Comparison of ENCODE assay signal across 8 cellular contexts in the genomic region with DNA sequence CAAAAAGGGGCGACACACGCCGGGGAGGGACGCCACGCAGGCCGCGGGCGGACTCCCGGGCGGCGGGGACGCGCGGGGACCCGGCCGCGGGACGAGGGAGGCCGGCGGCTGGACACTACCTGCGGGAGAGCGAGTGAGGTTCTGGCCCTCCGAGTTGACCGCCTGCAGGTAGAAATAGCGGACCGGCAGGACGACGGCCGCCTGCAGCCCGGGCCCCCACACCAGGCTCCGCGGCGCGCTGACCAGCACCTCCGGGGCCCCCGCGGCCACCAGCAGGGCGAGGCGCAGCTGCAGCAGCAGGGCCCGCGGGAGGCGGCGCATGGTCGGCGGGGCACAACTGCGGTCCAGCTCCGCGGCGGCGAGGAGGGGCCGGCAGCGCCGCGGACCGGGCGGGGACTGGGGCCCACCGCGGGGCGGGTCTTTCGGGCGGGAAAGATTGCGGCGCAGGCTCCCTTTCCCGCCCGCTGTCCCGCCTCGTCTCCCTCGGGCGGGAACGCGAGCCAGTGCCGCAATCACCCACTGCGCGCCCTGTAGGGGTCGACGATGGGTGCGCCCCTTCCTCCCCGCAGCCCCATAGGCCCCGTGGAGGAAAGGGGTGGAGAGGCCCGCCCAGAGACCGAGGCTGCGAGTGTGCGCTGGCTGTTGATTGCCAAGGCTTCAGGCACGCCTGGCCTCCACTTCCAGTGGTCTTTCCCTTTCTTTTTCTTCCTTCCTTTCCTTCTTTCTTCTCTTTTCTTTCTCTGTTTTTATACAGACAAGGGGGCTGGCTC. TPM values are rescaled to one million over a fixed set of nuclear protein-coding genes. Genes with fewer than 3 reads are reported as not detected.
DNase-seq lines count a peak whose midpoint lies in the region; ATAC-seq and TF ChIP-seq lines count a peak whose summit lies in the region.

A gene with protein sequence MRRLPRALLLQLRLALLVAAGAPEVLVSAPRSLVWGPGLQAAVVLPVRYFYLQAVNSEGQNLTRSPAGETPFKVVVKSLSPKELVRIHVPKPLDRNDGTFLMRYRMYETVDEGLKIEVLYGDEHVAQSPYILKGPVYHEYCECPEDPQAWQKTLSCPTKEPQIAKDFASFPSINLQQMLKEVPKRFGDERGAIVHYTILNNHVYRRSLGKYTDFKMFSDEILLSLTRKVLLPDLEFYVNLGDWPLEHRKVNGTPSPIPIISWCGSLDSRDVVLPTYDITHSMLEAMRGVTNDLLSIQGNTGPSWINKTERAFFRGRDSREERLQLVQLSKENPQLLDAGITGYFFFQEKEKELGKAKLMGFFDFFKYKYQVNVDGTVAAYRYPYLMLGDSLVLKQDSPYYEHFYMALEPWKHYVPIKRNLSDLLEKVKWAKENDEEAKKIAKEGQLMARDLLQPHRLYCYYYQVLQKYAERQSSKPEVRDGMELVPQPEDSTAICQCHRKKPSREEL (minus strand): TSS at position 339 of the 770 bp plus-strand sequence. CDS start 18 bp downstream, at position 321.

- no CpG with 5 or more reads among the region's 84 CpGs for WGBS in H9 (ENCODE audit: extremely low coverage, insufficient read length, low lambda C conversion rate)
- under 1% methylated on average over 84 of the region's 84 CpGs for WGBS in right cardiac atrium

- H4K91ac ChIP-seq in H9 (ENCODE audit: insufficient read length, low read depth, low read length), result no peak within 1 kb of the TSS

- H3K79me1 ChIP-seq in H9 (ENCODE audit: insufficient read depth, low read depth, low read length, poor library complexity, severe bottlenecking), result no peaks in the 10 kb centered on the region

- no peaks in the 10 kb centered on the region for H3K79me2 ChIP-seq in H9 (ENCODE audit: insufficient read depth, low read length)

- H3K56ac ChIP-seq in H9 (ENCODE audit: insufficient read length, low read depth, low read length), result no peak within 1 kb of the TSS

- peak within 1 kb of the TSS; percentile 59 for H3K9ac ChIP-seq in H9 (ENCODE audit: extremely low read depth, insufficient read length, low read length)

- no peak within 1 kb of the TSS for H3K27ac ChIP-seq in H9 (ENCODE audit: insufficient read length, low read depth, low read length)
- H3K27ac ChIP-seq in right cardiac atrium (ENCODE audit: low read length), result peak within 1 kb of the TSS; percentile 93

- no peak within 1 kb of the TSS for H3K23ac ChIP-seq in H9 (ENCODE audit: insufficient read length, low read depth, low read length)

- peak within 1 kb of the TSS; percentile 81 for H3K18ac ChIP-seq in H9 (ENCODE audit: insufficient read length, low read depth, low read length)

- H3K4me3 ChIP-seq in astrocyte of the cerebellum (ENCODE audit: low read depth, low read length), result peak within 1 kb of the TSS; percentile 53
- peak within 1 kb of the TSS; percentile 88 for H3K4me3 ChIP-seq in right cardiac atrium (ENCODE audit: low read length)

- 0 out of 2 replicates have a peak within 1 kb of the TSS, but pooled peaks have one; percentile 83 for H2BK15ac ChIP-seq in H9 (ENCODE audit: low read depth, low read length)

- TF ChIP-seq CTCF in H9 (conservative IDR thresholded peaks at IDR 0.05), result no peak
- TF ChIP-seq CTCF in astrocyte of the cerebellum (IDR thresholded peaks at IDR 0.05; ENCODE audit: low read depth, low read length, missing control alignments), result peak; percentile 1

- peak within 1 kb of the TSS; percentile 91 for H3K14ac ChIP-seq in H9 (ENCODE audit: insufficient read depth, low read length)

- peaks cover 11 to 16% of the 10 kb centered on the region in 2 experiments for H3K4me1 Mint-ChIP-seq in H9
- H3K4me1 Mint-ChIP-seq in T-helper 2 cell treated with Interferon-gamma antibody and Interleukin-4, amounts not matched to agents 5 μg/mL and 100 μg/mL, for 36 hours (ENCODE audit: low read depth), result peaks cover 14% of the 10 kb centered on the region

- H3K4ac ChIP-seq in H9 (ENCODE audit: low read depth, low read length), result no peak within 1 kb of the TSS

- H3K9me3 Mint-ChIP-seq in H9, result no peaks in the 10 kb centered on the region; a peak in 1 of 5 replicates
- no peaks in the 10 kb centered on the region for H3K9me3 Mint-ChIP-seq in T-helper 2 cell treated with Interferon-gamma antibody and Interleukin-4, amounts not matched to agents 5 μg/mL and 100 μg/mL, for 36 hours

- H2BK20ac ChIP-seq in H9 (ENCODE audit: low read depth, low read length, poor library complexity, severe bottlenecking), result no peak within 1 kb of the TSS

- H2AK5ac ChIP-seq in H9 (ENCODE audit: insufficient read length, low read length), result no peak within 1 kb of the TSS

- peak; percentile 85 to 91 for ATAC-seq in right cardiac atrium

- H2BK12ac ChIP-seq in H9 (ENCODE audit: insufficient read length, low read depth, low read length), result no peak within 1 kb of the TSS

- no peak within 1 kb of the TSS for H2BK5ac ChIP-seq in H9 (ENCODE audit: insufficient read length, low read length)

- H3K27ac Mint-ChIP-seq in H9, result peak within 1 kb of the TSS; percentile 87 to 99 (median 97)
- peak within 1 kb of the TSS; percentile 97 for H3K27ac Mint-ChIP-seq in T-helper 2 cell treated with Interferon-gamma antibody and Interleukin-4, amounts not matched to agents 5 μg/mL and 100 μg/mL, for 36 hours

- H3K23me2 ChIP-seq in H9 (ENCODE audit: insufficient read length, low read depth, low read length, poor library complexity, severe bottlenecking), result peaks cover 14% of the 10 kb centered on the region

- H4K20me1 ChIP-seq in H9 (ENCODE audit: control insufficient read depth, insufficient read depth, insufficient read length), result no peaks in the 10 kb centered on the region

- H3K4me1 ChIP-seq in H9 (ENCODE audit: insufficient read depth, low read length) (no peaks in the 10 kb centered on the region; the same call in none of the 2 replicates), right cardiac atrium (ENCODE audit: control insufficient read depth, insufficient read depth, low read length) (peaks cover 3% of the 10 kb centered on the region)

- H3K27me3 Mint-ChIP-seq in H9 (ENCODE audit: low read depth), result peaks cover 8% of the 10 kb centered on the region
- H3K27me3 Mint-ChIP-seq in T-helper 2 cell treated with Interferon-gamma antibody and Interleukin-4, amounts not matched to agents 5 μg/mL and 100 μg/mL, for 36 hours (ENCODE audit: low read depth), result peaks cover 3% of the 10 kb centered on the region

- in situ Hi-C loops in astrocyte of the cerebellum (cut with HindIII; ENCODE audit: low sequenced_read_pairs), result no loop called here

- intact Hi-C loops in right cardiac atrium (cut with DNase I), result loop anchor here in 1 of 4 donors (10.0 kb wide), 1 partner anchor 147 kb away; no protein-coding TSS in a partner anchor

- H3K9me3 ChIP-seq in H9 (ENCODE audit: control insufficient read depth, low read depth, low read length) (no peaks in the 10 kb centered on the region), right cardiac atrium (ENCODE audit: control insufficient read depth, low read length) (no peaks in the 10 kb centered on the region)

- H3K36me3 Mint-ChIP-seq in H9 (ENCODE audit: insufficient read depth in 1 of 3, low read depth in 3 of 3), result no peaks in the 10 kb centered on the region
- peaks cover 1% of the 10 kb centered on the region for H3K36me3 Mint-ChIP-seq in T-helper 2 cell treated with Interferon-gamma antibody and Interleukin-4, amounts not matched to agents 5 μg/mL and 100 μg/mL, for 36 hours (ENCODE audit: low read depth)

- no peak within 1 kb of the TSS for H3T11ph ChIP-seq in H9 (ENCODE audit: low read length)

- no peaks in the 10 kb centered on the region for H3K27me3 ChIP-seq in H9 (ENCODE audit: insufficient read depth, low read length)
- no peaks in the 10 kb centered on the region for H3K27me3 ChIP-seq in right cardiac atrium (ENCODE audit: control insufficient read depth, insufficient read depth)

- no peak within 1 kb of the TSS for H2BK120ac ChIP-seq in H9 (ENCODE audit: low read depth, low read length, poor library complexity, severe bottlenecking)

- H4K8ac ChIP-seq in H9 (replicated peaks; ENCODE audit: insufficient read length, low read depth, low read length), result no peak within 1 kb of the TSS

- no peak within 1 kb of the TSS for H2AFZ ChIP-seq in H9 (ENCODE audit: low read length)

- no peak within 1 kb of the TSS for H4K5ac ChIP-seq in H9 (ENCODE audit: insufficient read length, low read depth, low read length)

- peak within 1 kb of the TSS; percentile 93 to 97 for H3K4me3 Mint-ChIP-seq in H9
- peak within 1 kb of the TSS; percentile 93 for H3K4me3 Mint-ChIP-seq in T-helper 2 cell treated with Interferon-gamma antibody and Interleukin-4, amounts not matched to agents 5 μg/mL and 100 μg/mL, for 36 hours

- H3K4me2 ChIP-seq in H9 (ENCODE audit: insufficient read depth, insufficient read length, low read length), result peak within 1 kb of the TSS; percentile 87

- DNase-seq in GM03348 (ENCODE audit: low spot score), result peak; percentile 85
- peak; percentile 56 for DNase-seq in H9
- peak; percentile 55 for DNase-seq in MV-4-11 (lab: John Stamatoyannopoulos, UW)
- DNase-seq in T-helper 2 cell treated with Interferon-gamma antibody and Interleukin-4, amounts not matched to agents 5 μg/mL and 100 μg/mL, for 36 hours (ENCODE audit: low spot score), result peak; percentile 38
- DNase-seq in astrocyte of the cerebellum (ENCODE audit: low read depth), result no peak
- DNase-seq in right cardiac atrium, result peak; percentile 73 to 88 (median 88)
- peak; percentile 27 for DNase-seq in putamen (ENCODE audit: low spot score)
- DNase-seq in NCI-H187 treated with DMSO at 0.1 percent for 48 hours (lab: John Stamatoyannopoulos, UW), result no peak

RNA-seq across cellular contexts. Expression of the gene that starts here (rescaled TPM):
- total RNA-seq in H9 (2021) (13.1 and 13.4 TPM in 2 replicates), right cardiac atrium (10 to 100 TPM; 18.1 to 23.9 (median 21.3) TPM)
- 12.4 TPM for polyA plus RNA-seq in right cardiac atrium

Comparison
In these comparisons a context has a peak if more than half of its experiments do, and no peak if none do; other contexts are left out.
1. DNase-seq: peak in GM03348 (single experiment), H9 (single experiment), MV-4-11 (single experiment), T-helper 2 cell treated with Interferon-gamma antibody and Interleukin-4, amounts not matched to agents 5 μg/mL and 100 μg/mL, for 36 hours (single experiment), right cardiac atrium (3 of 3) and putamen (single experiment); none in astrocyte of the cerebellum (single experiment) and NCI-H187 treated with DMSO at 0.1 percent for 48 hours (single experiment).